ENCODE assay signal across 20 cellular contexts in the genomic region with DNA sequence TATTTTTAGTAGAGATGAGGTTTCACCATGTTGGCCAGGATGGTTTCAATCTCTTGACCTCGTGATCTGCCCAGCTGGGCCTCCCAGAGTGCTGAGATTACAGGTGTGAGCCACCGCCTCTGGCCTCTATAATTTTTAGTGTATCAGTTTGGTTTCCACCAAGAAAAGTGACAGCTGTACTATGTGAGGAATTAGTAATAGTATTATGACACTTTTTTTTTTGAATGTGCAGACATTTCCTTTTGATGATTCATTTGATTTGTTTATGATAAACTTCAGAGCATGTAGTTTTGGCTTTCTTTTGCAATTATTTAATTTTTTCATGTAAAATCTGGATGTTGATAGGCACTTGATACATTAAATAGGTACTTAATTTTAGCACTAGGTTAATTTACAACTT.
A peak's percentile ranks its signal among the peaks of the same experiment; 100 is the strongest.
DNase-seq lines count a peak whose midpoint lies in the region; ATAC-seq and TF ChIP-seq lines count a peak whose summit lies in the region.
"Had no signal": no experiment of that assay in that cellular context is flagged by ENCODE, and none has a peak within 500 bp of the region (broad histone marks: within the 10 kb centered on the region; RNA-seq: fewer than 3 reads in every experiment).

No MANE protein-coding gene starts in this region.

- H3K9me3 Mint-ChIP-seq in activated CD8-positive, alpha-beta T cell treated with anti-CD3 and anti-CD28 coated beads for 36 hours, result peaks cover 17% of the 10 kb centered on the region
- H3K9me3 Mint-ChIP-seq in activated CD8-positive, alpha-beta T cell treated with anti-CD3 and anti-CD28 coated beads, Interleukin-2, amount 10 ng/mL, durations not matched to agents 7 days and 5 days (ENCODE audit: insufficient read depth), result peaks cover 23% of the 10 kb centered on the region
- H3K9me3 Mint-ChIP-seq: HFFc6 had no signal

- peak overlapping the region; percentile 31 for H3K27ac Mint-ChIP-seq in activated CD8-positive, alpha-beta T cell treated with anti-CD3 and anti-CD28 coated beads for 36 hours
- H3K27ac Mint-ChIP-seq in activated CD8-positive, alpha-beta T cell treated with anti-CD3 and anti-CD28 coated beads, Interleukin-2, amount 10 ng/mL, durations not matched to agents 7 days and 5 days, result no peak overlapping the region
- H3K27ac Mint-ChIP-seq: activated CD4-positive, alpha-beta T cell treated with anti-CD3 and anti-CD28 coated beads, Interleukin-2, amount 10 ng/mL, durations not matched to agents 24 days and 14 days; HFFc6 had no signal

- POLR2A ChIA-PET in activated CD8-positive, alpha-beta T cell treated with anti-CD3 and anti-CD28 coated beads for 36 hours (lab: Charles Lee), result no interaction called here
- POLR2A ChIA-PET in activated CD8-positive, alpha-beta T cell treated with anti-CD3 and anti-CD28 coated beads, Interleukin-2, amount 10 ng/mL, durations not matched to agents 7 days and 5 days (lab: Charles Lee), result no interaction called here

- peaks cover 31% of the 10 kb centered on the region for H3K36me3 Mint-ChIP-seq in activated CD8-positive, alpha-beta T cell treated with anti-CD3 and anti-CD28 coated beads for 36 hours (ENCODE audit: low read depth)
- H3K36me3 Mint-ChIP-seq in activated CD8-positive, alpha-beta T cell treated with anti-CD3 and anti-CD28 coated beads, Interleukin-2, amount 10 ng/mL, durations not matched to agents 7 days and 5 days (ENCODE audit: low read depth), result peaks cover 31% of the 10 kb centered on the region

- in situ Hi-C loops in GM13976 (cut with MboI; ENCODE audit: low sequenced_read_pairs, unreplicated experiment), result no loop called here

- H3K27me3 Mint-ChIP-seq in activated CD8-positive, alpha-beta T cell treated with anti-CD3 and anti-CD28 coated beads for 36 hours, result no peaks in the 10 kb centered on the region
- H3K27me3 Mint-ChIP-seq in activated CD8-positive, alpha-beta T cell treated with anti-CD3 and anti-CD28 coated beads, Interleukin-2, amount 10 ng/mL, durations not matched to agents 7 days and 5 days (ENCODE audit: low read depth), result no peaks in the 10 kb centered on the region
- H3K27me3 Mint-ChIP-seq: activated CD4-positive, alpha-beta T cell treated with anti-CD3 and anti-CD28 coated beads, Interleukin-2, amount 10 ng/mL, durations not matched to agents 24 days and 14 days had no signal

- intact Hi-C loops in activated CD8-positive, alpha-beta T cell treated with anti-CD3 and anti-CD28 coated beads for 36 hours (cut with micrococcal nuclease), result no loop called here

- peak; percentile 79 for ATAC-seq in activated CD8-positive, alpha-beta T cell treated with anti-CD3 and anti-CD28 coated beads for 36 hours
- ATAC-seq in activated CD8-positive, alpha-beta T cell treated with anti-CD3 and anti-CD28 coated beads, Interleukin-2, amount 10 ng/mL, durations not matched to agents 7 days and 5 days, result no peak
- ATAC-seq in GM19328 (IDR thresholded peaks at IDR 0.05; ENCODE audit: unreplicated experiment), result no peak
- ATAC-seq: heart right ventricle, left ventricle myocardium superior had no signal

- peaks cover 45% of the 10 kb centered on the region for H3K4me1 Mint-ChIP-seq in activated CD8-positive, alpha-beta T cell treated with anti-CD3 and anti-CD28 coated beads for 36 hours (ENCODE audit: low read depth)
- H3K4me1 Mint-ChIP-seq in activated CD8-positive, alpha-beta T cell treated with anti-CD3 and anti-CD28 coated beads, Interleukin-2, amount 10 ng/mL, durations not matched to agents 7 days and 5 days (ENCODE audit: low read depth), result peaks cover 24% of the 10 kb centered on the region

- DNase-seq in activated CD8-positive, alpha-beta T cell treated with anti-CD3 and anti-CD28 coated beads for 36 hours, result peak; percentile 54
- no peak for DNase-seq in activated CD8-positive, alpha-beta T cell treated with anti-CD3 and anti-CD28 coated beads, Interleukin-2, amount 10 ng/mL, durations not matched to agents 7 days and 5 days
- DNase-seq in HCEC 1CT, result peak; percentile 70
- DNase-seq in amniotic epithelial cell (ENCODE audit: low read depth), result peak; percentile 7
- DNase-seq in stimulated activated CD8-positive, alpha-beta memory T cell treated with anti-CD3 and anti-CD28 coated beads, Interleukin-4, amount 100 ng/mL, for 48 hours, result peak; percentile 43
- no peak for DNase-seq in NCI-H1417 (lab: John Stamatoyannopoulos, UW)
- no peak for DNase-seq in GM13976 (ENCODE audit: low spot score)
- DNase-seq: activated CD4-positive, alpha-beta T cell treated with anti-CD3 and anti-CD28 coated beads, Interleukin-2, amount 10 ng/mL, durations not matched to agents 24 days and 14 days; heart right ventricle; HFFc6; IMR-90; left ventricle myocardium superior; NCI-H1417 treated with DMSO at 0.1 percent for 48 hours; NCI-H526 treated with DMSO at 0.1 percent for 48 hours; OCI-M1; SHP77; stimulated activated CD4-positive, alpha-beta T cell treated with anti-CD3 and anti-CD28 coated beads, Interleukin-2, amount 100 ng/mL, for 48 hours; substantia nigra; SW 1271 had no signal

- TF ChIP-seq CTCF in activated CD8-positive, alpha-beta T cell treated with anti-CD3 and anti-CD28 coated beads for 36 hours (IDR thresholded peaks at IDR 0.05), result no peak
- no peak for TF ChIP-seq CTCF in GM13976 (IDR thresholded peaks at IDR 0.05; ENCODE audit: borderline replicate concordance, control extremely low read depth, extremely low read depth, insufficient read depth, missing control alignments)

- CTCF ChIA-PET in activated CD8-positive, alpha-beta T cell treated with anti-CD3 and anti-CD28 coated beads for 36 hours (lab: Charles Lee), result interaction anchor here (0.8 to 3.0 kb wide), 4 partner anchors 14 to 118 kb away, joined by 4 to 43 read pairs (median 4); no protein-coding TSS in a partner anchor
- CTCF ChIA-PET in activated CD8-positive, alpha-beta T cell treated with anti-CD3 and anti-CD28 coated beads, Interleukin-2, amount 10 ng/mL, durations not matched to agents 7 days and 5 days (lab: Charles Lee), result interaction anchor here (1.0 to 6.8 kb wide), 5 partner anchors 13 to 354 kb away, joined by 3 to 75 read pairs (median 5); a partner anchor contains a TSS

- H3K4me3 Mint-ChIP-seq in activated CD8-positive, alpha-beta T cell treated with anti-CD3 and anti-CD28 coated beads for 36 hours, result no peak overlapping the region
- H3K4me3 Mint-ChIP-seq in activated CD8-positive, alpha-beta T cell treated with anti-CD3 and anti-CD28 coated beads, Interleukin-2, amount 10 ng/mL, durations not matched to agents 7 days and 5 days, result no peak overlapping the region
- H3K4me3 Mint-ChIP-seq: activated CD4-positive, alpha-beta T cell treated with anti-CD3 and anti-CD28 coated beads, Interleukin-2, amount 10 ng/mL, durations not matched to agents 24 days and 14 days; HFFc6 had no signal

Comparison
In these comparisons a context has a peak if more than half of its experiments do, and no peak if none do; other contexts are left out.
1. DNase-seq: peak in activated CD8-positive, alpha-beta T cell treated with anti-CD3 and anti-CD28 coated beads for 36 hours (single experiment), HCEC 1CT (single experiment), amniotic epithelial cell (single experiment) and stimulated activated CD8-positive, alpha-beta memory T cell treated with anti-CD3 and anti-CD28 coated beads, Interleukin-4, amount 100 ng/mL, for 48 hours (single experiment); none in activated CD8-positive, alpha-beta T cell treated with anti-CD3 and anti-CD28 coated beads, Interleukin-2, amount 10 ng/mL, durations not matched to agents 7 days and 5 days (single experiment), NCI-H1417 (0 of 3) and GM13976 (single experiment).